29 cellular contexts compared by ENCODE assay signal in genomic region chr14:70530417-70530816, GRCh38. TPM values are rescaled to one million over a fixed set of nuclear protein-coding genes. Genes with fewer than 3 reads are reported as not detected.
"Had no signal": no experiment of that assay in that cellular context is flagged by ENCODE, and none has a peak within 500 bp of the region (broad histone marks: within the 10 kb centered on the region; RNA-seq: fewer than 3 reads in every experiment).

No MANE protein-coding gene starts in this region.

- H3K27ac Mint-ChIP-seq: naive thymus-derived CD4-positive, alpha-beta T cell; natural killer cell treated with Interleukin-12 subunit alpha and Interleukin-12 subunit beta and Interleukin-15 and Interleukin-18, amount 100 ng/mL, for 72 hours; nephron progenitor cell; progenitor cell of endocrine pancreas; stimulated activated effector memory CD8-positive, alpha-beta T cell treated with anti-CD3 and anti-CD28 coated beads, Interleukin-12 subunit alpha, Interleukin-12 subunit beta, amount 100 ng/mL, for 72 hours; stimulated activated naive CD8-positive, alpha-beta T cell treated with anti-CD3 and anti-CD28 coated beads, Interleukin-15, Interleukin-2, amounts not matched to agents 100 ng/mL and 50 ng/mL, for 24 hours had no signal

- H3K4me3 ChIP-seq: ovary, psoas muscle, right lobe of liver, sigmoid colon, stomach, thoracic aorta, thyroid gland, tibial nerve, upper lobe of left lung, uterus had no signal

- H3K27ac ChIP-seq: ovary, parathyroid adenoma, psoas muscle, right lobe of liver, sigmoid colon, stomach, thoracic aorta, thyroid gland, tibial nerve, upper lobe of left lung, uterus had no signal

- H3K9me3 Mint-ChIP-seq: natural killer cell treated with Interleukin-12 subunit alpha and Interleukin-12 subunit beta and Interleukin-15 and Interleukin-18, amount 100 ng/mL, for 72 hours; stimulated activated effector memory CD8-positive, alpha-beta T cell treated with anti-CD3 and anti-CD28 coated beads, Interleukin-12 subunit alpha, Interleukin-12 subunit beta, amount 100 ng/mL, for 72 hours had no signal

- H3K9ac ChIP-seq: parathyroid adenoma had no signal

- H3K4me1 ChIP-seq: parathyroid adenoma, psoas muscle, right lobe of liver, sigmoid colon, stomach, thyroid gland, tibial nerve, upper lobe of left lung, uterus had no signal

- H3K4me1 Mint-ChIP-seq: nephron progenitor cell; neural crest cell; stimulated activated effector memory CD8-positive, alpha-beta T cell treated with anti-CD3 and anti-CD28 coated beads, Interleukin-12 subunit alpha, Interleukin-12 subunit beta, amount 100 ng/mL, for 72 hours; stimulated activated naive B cell treated with anti-CD40 and anti-IgM and Interleukin-4, amounts not matched to agents 10 μg/mL and 1 μg/mL and 100 μg/mL, for 72 hours had no signal

- FAIRE-seq: small intestine had no signal

- H3K9me3 ChIP-seq: ovary, psoas muscle, right lobe of liver, thoracic aorta, thyroid gland, upper lobe of left lung, uterus had no signal

- H3K79me2 ChIP-seq: parathyroid adenoma had no signal

- H3K27me3 ChIP-seq: ovary, right lobe of liver, sigmoid colon, stomach, thyroid gland, tibial nerve, upper lobe of left lung, uterus had no signal

- ATAC-seq: naive thymus-derived CD4-positive, alpha-beta T cell; natural killer cell treated with Interleukin-12 subunit alpha and Interleukin-12 subunit beta and Interleukin-15 and Interleukin-18, amount 100 ng/mL, for 72 hours; psoas muscle; right cardiac atrium; right lobe of liver; stimulated activated effector memory CD8-positive, alpha-beta T cell treated with anti-CD3 and anti-CD28 coated beads, Interleukin-12 subunit alpha, Interleukin-12 subunit beta, amount 100 ng/mL, for 72 hours; stimulated activated naive B cell treated with anti-CD40 and anti-IgM and Interleukin-4, amounts not matched to agents 10 μg/mL and 1 μg/mL and 100 μg/mL, for 72 hours had no signal

- DNase-seq: naive thymus-derived CD4-positive, alpha-beta T cell; nephron progenitor cell; occipital lobe; ovary; posterior cingulate gyrus; psoas muscle; right cardiac atrium; right lobe of liver; sigmoid colon; small intestine; stimulated activated CD4-positive, alpha-beta T cell treated with anti-CD3 and anti-CD28 coated beads, Interleukin-15, amount 100 ng/mL, for 24 hours; stimulated activated CD4-positive, alpha-beta T cell treated with anti-CD3 and anti-CD28 coated beads, Interleukin-2, amount 100 ng/mL, for 24 hours; stimulated activated CD4-positive, alpha-beta T cell treated with anti-CD3 and anti-CD28 coated beads, Interleukin-2, amount 100 ng/mL, for 48 hours; stimulated activated CD4-positive, alpha-beta T cell treated with anti-CD3 and anti-CD28 coated beads, Interleukin-4, amount 100 ng/mL, for 24 hours; stimulated activated naive B cell treated with anti-CD40 and anti-IgM and Interleukin-4, amounts not matched to agents 10 μg/mL and 1 μg/mL and 100 μg/mL, for 72 hours; stimulated activated naive CD4-positive, alpha-beta T cell treated with Interleukin-2 at 50 U/mL for 16 hours; stomach; thyroid gland; trophoblast cell; upper lobe of left lung; uterus had no signal

- H2AFZ ChIP-seq: parathyroid adenoma had no signal

- H3K4me3 Mint-ChIP-seq: naive thymus-derived CD4-positive, alpha-beta T cell; natural killer cell treated with Interleukin-12 subunit alpha and Interleukin-12 subunit beta and Interleukin-15 and Interleukin-18, amount 100 ng/mL, for 72 hours; nephron progenitor cell; neural crest cell; stimulated activated effector memory CD8-positive, alpha-beta T cell treated with anti-CD3 and anti-CD28 coated beads, Interleukin-12 subunit alpha, Interleukin-12 subunit beta, amount 100 ng/mL, for 72 hours; stimulated activated naive B cell treated with anti-CD40 and anti-IgM and Interleukin-4, amounts not matched to agents 10 μg/mL and 1 μg/mL and 100 μg/mL, for 72 hours; stimulated activated naive CD8-positive, alpha-beta T cell treated with anti-CD3 and anti-CD28 coated beads, Interleukin-15, Interleukin-2, amounts not matched to agents 100 ng/mL and 50 ng/mL, for 24 hours had no signal

- H3K27me3 Mint-ChIP-seq: naive thymus-derived CD4-positive, alpha-beta T cell; natural killer cell treated with Interleukin-12 subunit alpha and Interleukin-12 subunit beta and Interleukin-15 and Interleukin-18, amount 100 ng/mL, for 72 hours; progenitor cell of endocrine pancreas; stimulated activated naive B cell treated with anti-CD40 and anti-IgM and Interleukin-4, amounts not matched to agents 10 μg/mL and 1 μg/mL and 100 μg/mL, for 72 hours; stimulated activated naive CD8-positive, alpha-beta T cell treated with anti-CD3 and anti-CD28 coated beads, Interleukin-15, Interleukin-2, amounts not matched to agents 100 ng/mL and 50 ng/mL, for 24 hours had no signal

- H3K36me3 Mint-ChIP-seq: stimulated activated effector memory CD8-positive, alpha-beta T cell treated with anti-CD3 and anti-CD28 coated beads, Interleukin-12 subunit alpha, Interleukin-12 subunit beta, amount 100 ng/mL, for 72 hours had no signal

- H3K36me3 ChIP-seq: ovary, right lobe of liver, sigmoid colon, thoracic aorta, thyroid gland, upper lobe of left lung, uterus had no signal

RNA-seq across cellular contexts. Expression of gene ADAM20, which starts 4.4 kb away (rescaled TPM):
- polyA plus RNA-seq: naive thymus-derived CD4-positive, alpha-beta T cell had no signal
